ENCODE assay signal across 8 cellular contexts in genomic region chr15:41790756-41791546, GRCh38. TPM values are rescaled to one million over a fixed set of nuclear protein-coding genes. Genes with fewer than 3 reads are reported as not detected.
A peak's percentile ranks its signal among the peaks of the same experiment; 100 is the strongest.
DNase-seq lines count a peak whose midpoint lies in the region; ATAC-seq and TF ChIP-seq lines count a peak whose summit lies in the region.

No MANE protein-coding gene starts in this region.

- peak overlapping the region; percentile 90 for H3K27ac ChIP-seq in RWPE2 (ENCODE audit: poor library complexity, severe bottlenecking)
- peak overlapping the region; percentile 17 to 69 (median 54) for H3K27ac ChIP-seq in esophagus squamous epithelium
- peak overlapping the region; percentile 93 for H3K27ac ChIP-seq in trophoblast cell (ENCODE audit: low read depth, low read length)

- H3K18ac ChIP-seq in trophoblast cell (ENCODE audit: low read length), result peak overlapping the region; percentile 13

- intact Hi-C loops in esophagus squamous epithelium (cut with DNase I), result no loop called here

- peak overlapping the region; percentile 55 for H2BK12ac ChIP-seq in trophoblast cell (ENCODE audit: low read length)

- no peak for TF ChIP-seq CTCF in RWPE2 (IDR thresholded peaks at IDR 0.05; ENCODE audit: poor library complexity, severe bottlenecking)
- no peak for TF ChIP-seq CTCF in esophagus squamous epithelium (IDR thresholded peaks at IDR 0.05)

- ATAC-seq in RWPE2 (ENCODE audit: low read depth) (peak; percentile 88), GM18858 (IDR thresholded peaks at IDR 0.05; ENCODE audit: unreplicated experiment) (no peak)

- H3K27me3 ChIP-seq in RWPE2 (ENCODE audit: insufficient read depth, poor library complexity, severe bottlenecking), result no peaks in the 10 kb centered on the region
- H3K27me3 ChIP-seq in esophagus squamous epithelium, result no peaks in the 10 kb centered on the region
- no peaks in the 10 kb centered on the region for H3K27me3 ChIP-seq in trophoblast cell (ENCODE audit: insufficient read depth, low read length)

- H3K36me3 ChIP-seq in RWPE2 (ENCODE audit: low read depth) (peaks cover 8% of the 10 kb centered on the region), esophagus squamous epithelium (no peaks in the 10 kb centered on the region), trophoblast cell (ENCODE audit: control insufficient read depth in 1 of 2, insufficient read depth in 2 of 2, low read length in 2 of 2) (no peaks in the 10 kb centered on the region)

- H3K4me2 ChIP-seq in trophoblast cell (ENCODE audit: low read length), result peak overlapping the region; percentile 39

- peak overlapping the region; percentile 22 for H2AK5ac ChIP-seq in trophoblast cell (ENCODE audit: low read length)

- H3K9me3 ChIP-seq in RWPE2 (ENCODE audit: severe bottlenecking) (no peaks in the 10 kb centered on the region), esophagus squamous epithelium (no peaks in the 10 kb centered on the region), trophoblast cell (ENCODE audit: insufficient read depth, low read depth, low read length) (no peaks in the 10 kb centered on the region)

- H3K4ac ChIP-seq in trophoblast cell (ENCODE audit: low read depth, low read length), result peak overlapping the region; percentile 2

- H3K79me1 ChIP-seq in trophoblast cell (ENCODE audit: low read length), result peaks cover 14% of the 10 kb centered on the region

- H4K12ac ChIP-seq in trophoblast cell (ENCODE audit: low read depth, low read length), result no peak overlapping the region

- peak overlapping the region; percentile 77 for H4K91ac ChIP-seq in trophoblast cell (ENCODE audit: low read depth, low read length)

- H2BK120ac ChIP-seq in trophoblast cell (ENCODE audit: insufficient read depth, low read length, poor library complexity), result peak overlapping the region; percentile 55

- H3K23ac ChIP-seq in trophoblast cell (ENCODE audit: low read length), result no peak overlapping the region

- H4K8ac ChIP-seq in trophoblast cell (ENCODE audit: low read depth, low read length), result peak overlapping the region; percentile 10

- H3K4me3 ChIP-seq in RWPE2 (ENCODE audit: severe bottlenecking), result no peak overlapping the region
- H3K4me3 ChIP-seq in esophagus squamous epithelium, result peak overlapping the region in 1 of 4 donors; percentile 2
- H3K4me3 ChIP-seq in trophoblast cell (ENCODE audit: low read depth, low read length), result no peak overlapping the region

- peak overlapping the region; percentile 46 for H3K14ac ChIP-seq in trophoblast cell (ENCODE audit: low read length)

- peak overlapping the region; percentile 8 for H2AFZ ChIP-seq in trophoblast cell (ENCODE audit: insufficient read depth, low read length, poor library complexity)

- peak; percentile 37 for DNase-seq in GM04503 (ENCODE audit: low read depth)
- no peak for DNase-seq in RWPE2 (ENCODE audit: low spot score)
- no peak for DNase-seq in esophagus squamous epithelium (lab: John Stamatoyannopoulos, UW)
- DNase-seq in trophoblast cell, result no peak
- DNase-seq in stimulated activated CD4-positive, alpha-beta T cell treated with anti-CD3 and anti-CD28 coated beads, Interleukin-15, amount 100 ng/mL, for 24 hours, result no peak
- no peak for DNase-seq in D341Med (ENCODE audit: low spot score)
- DNase-seq in 8988T, result no peak

- H3K79me2 ChIP-seq in trophoblast cell (ENCODE audit: control insufficient read depth, insufficient read depth, low read length, poor library complexity), result peaks cover 2% of the 10 kb centered on the region

- H2BK5ac ChIP-seq in trophoblast cell (ENCODE audit: low read depth, low read length, poor library complexity), result peak overlapping the region; percentile 60

- whole genome bisulfite sequencing in esophagus squamous epithelium, 2 donors, result 16 to 32% methylated on average over 3 of the region's 5 CpGs
- no CpG with 5 or more reads among the region's 5 CpGs for WGBS in trophoblast cell (ENCODE audit: extremely low coverage, insufficient coverage, insufficient read length)

- no peak for TF ChIP-seq POLR2A in esophagus squamous epithelium (IDR thresholded peaks at IDR 0.05)

- no peak overlapping the region for H3K9ac ChIP-seq in trophoblast cell (ENCODE audit: low read length)

- H3K4me1 ChIP-seq in RWPE2 (ENCODE audit: insufficient read depth, poor library complexity, severe bottlenecking) (peaks cover 70% of the 10 kb centered on the region), esophagus squamous epithelium (peaks cover 29 to 92% (median 69%) of the 10 kb centered on the region in 3 donors), trophoblast cell (ENCODE audit: control insufficient read depth in 1 of 2, insufficient read depth in 2 of 2, low read length in 2 of 2) (peaks cover 23 to 32% of the 10 kb centered on the region in 2 experiments)

RNA-seq across cellular contexts. Expression of gene MAPKBP1, which starts 16.7 kb away (rescaled TPM):
- 10 to 100 TPM; 18.4 to 37.6 (median 29.8) TPM for total RNA-seq in esophagus squamous epithelium
- 19.2 and 19.4 TPM in 2 replicates for polyA plus RNA-seq in trophoblast cell (2013)

RNA-seq across cellular contexts. Expression of gene JMJD7, which starts 36.9 kb away (rescaled TPM):
- total RNA-seq in esophagus squamous epithelium, result 10 to 100 TPM; 20.4 to 36.9 (median 30.5) TPM
- 6.6 and 7.8 TPM in 2 replicates for polyA plus RNA-seq in trophoblast cell (2013)

RNA-seq across cellular contexts. Expression of gene PLA2G4B, which starts 47.7 kb away (rescaled TPM):
- 10 to 100 TPM; 26.5 to 58.9 (median 39.7) TPM for total RNA-seq in esophagus squamous epithelium
- 5.1 and 5.5 TPM in 2 replicates for polyA plus RNA-seq in trophoblast cell (2013)
